In genomic region chr5:134240421-134240962, GRCh38 we compare ENCODE assay signal across 8 cellular contexts. TPM values are rescaled to one million over a fixed set of nuclear protein-coding genes. Genes with fewer than 3 reads are reported as not detected.
A peak's percentile ranks its signal among the peaks of the same experiment; 100 is the strongest.
DNase-seq lines count a peak whose midpoint lies in the region; ATAC-seq and TF ChIP-seq lines count a peak whose summit lies in the region.

No MANE protein-coding gene starts in this region.

- H3K9me2 ChIP-seq in GM23248 (ENCODE audit: insufficient read depth) = no peaks in the 10 kb centered on the region

- H4K20me1 ChIP-seq in GM23248 (ENCODE audit: insufficient read depth) = no peaks in the 10 kb centered on the region

- no peak for TF ChIP-seq POLR2A in prostate gland (IDR thresholded peaks at IDR 0.05)

- no peaks in the 10 kb centered on the region for H3F3A ChIP-seq in GM23248 (ENCODE audit: insufficient read depth)

- DNase-seq in GM23248 (peak; percentile 45), Right ventricle myocardium superior (no peak), prostate gland (ENCODE audit: low spot score) (peak; percentile 40), mucosa of gallbladder (ENCODE audit: low spot score) (no peak), KBM-7 (no peak)

- H3K36me3 ChIP-seq in GM23248 (ENCODE audit: low read depth) (no peaks in the 10 kb centered on the region), prostate gland (no peaks in the 10 kb centered on the region)

- no peaks in the 10 kb centered on the region for H3K79me2 ChIP-seq in GM23248 (ENCODE audit: insufficient read depth)

- no peak overlapping the region for H3K9ac ChIP-seq in GM23248

- no peaks in the 10 kb centered on the region for H3K9me3 ChIP-seq in GM23248 (ENCODE audit: low read depth)
- H3K9me3 ChIP-seq in prostate gland = no peaks in the 10 kb centered on the region

- H3K4me3 ChIP-seq in GM23248 (no peak overlapping the region), WI38 (ENCODE audit: low read depth, low read length) (0 out of 2 replicates have a peak overlapping the region, but pooled peaks have one; percentile 5), prostate gland (no peak overlapping the region)

- H3K27ac ChIP-seq in GM23248 (no peak overlapping the region), prostate gland (peak overlapping the region; percentile 45 to 50)

- no peak overlapping the region for H2AFZ ChIP-seq in GM23248

- intact Hi-C loops in Right ventricle myocardium superior (cut with DNase I) (no loop called here), prostate gland (cut with DNase I) (no loop called here)

- ATAC-seq in Right ventricle myocardium superior (ENCODE audit: poor library complexity) = peak; percentile 80
- no peak for ATAC-seq in HG02938 (IDR thresholded peaks at IDR 0.05; ENCODE audit: unreplicated experiment)
- no peak for ATAC-seq in HG03159 (IDR thresholded peaks at IDR 0.05; ENCODE audit: unreplicated experiment)

- TF ChIP-seq CTCF in WI38 (IDR thresholded peaks at IDR 0.05; ENCODE audit: low read depth, low read length) = no peak
- TF ChIP-seq CTCF in prostate gland (IDR thresholded peaks at IDR 0.05) = no peak

- H3K4me1 ChIP-seq in GM23248 (ENCODE audit: insufficient read depth) (peaks cover 17% of the 10 kb centered on the region), prostate gland (replicated peaks) (no peaks in the 10 kb centered on the region)

- H3K27me3 ChIP-seq in GM23248 (replicated peaks; ENCODE audit: insufficient read depth) (no peaks in the 10 kb centered on the region), prostate gland (replicated peaks; ENCODE audit: insufficient read depth) (no peaks in the 10 kb centered on the region)

- WGBS in GM23248 (ENCODE audit: low coverage in 1 of 2, low lambda C conversion rate in 2 of 2, missing lambda C conversion rate in 2 of 2), 2 experiments = 46 to 55% methylated on average over 7 of the region's 7 CpGs
- 9% methylated on average over 7 of the region's 7 CpGs for WGBS in prostate gland

- H3K4me2 ChIP-seq in GM23248 (ENCODE audit: unreplicated experiment) = no peak overlapping the region

- in situ Hi-C loops in GM23248 (cut with MboI) (no loop called here), KBM-7 (cut with MboI; ENCODE audit: low pct_unique_long_range_greater_than_20kb, low sequenced_read_pairs) (no loop called here)

RNA-seq across cellular contexts. Expression of gene PPP2CA, which starts 14.6 kb away (rescaled TPM):
- 184 and 193 TPM in 2 replicates for total RNA-seq in GM23248 (2014; rRNA removed; shearing (Covaris generic))
- 223 and 249 TPM in 2 replicates for polyA plus RNA-seq in GM23248 (2016; fragmentation: Nextera tagmentation; extraction: Ambion mirVana)
- total RNA-seq in Right ventricle myocardium superior (135 TPM), prostate gland (100 to 1,000 TPM; 119 to 175 TPM), mucosa of gallbladder (108 TPM)

Comparison
In these comparisons a context has a peak if more than half of its experiments do, and no peak if none do; other contexts are left out.
1. DNase-seq: peak in GM23248 (single experiment) and prostate gland (single experiment); none in Right ventricle myocardium superior (single experiment), mucosa of gallbladder (single experiment) and KBM-7 (single experiment).